ENCODE assay signal across 13 cellular contexts in genomic region chr7:23135765-23136164, GRCh38. TPM values are rescaled to one million over a fixed set of nuclear protein-coding genes. Genes with fewer than 3 reads are reported as not detected.
DNase-seq lines count a peak whose midpoint lies in the region.
"Had no signal": no experiment of that assay in that cellular context is flagged by ENCODE, and none has a peak within 500 bp of the region (broad histone marks: within the 10 kb centered on the region; RNA-seq: fewer than 3 reads in every experiment).

No MANE protein-coding gene starts in this region.

- H3K27me3 ChIP-seq in H7 (ENCODE audit: control insufficient read depth, insufficient read depth, low read length): no peaks in the 10 kb centered on the region
- H3K27me3 ChIP-seq: BLaER1 had no signal

- no peak overlapping the region for H3K4me3 ChIP-seq in H7 (ENCODE audit: insufficient read depth, low read depth, low read length)
- H3K4me3 ChIP-seq: A549, BLaER1 had no signal

- no peaks in the 10 kb centered on the region for H3K36me3 ChIP-seq in H7 (replicated peaks; ENCODE audit: control insufficient read depth, insufficient read depth, low read length)

- in situ Hi-C loops in SK-MEL-5 (cut with HindIII; ENCODE audit: low pct_unique_long_range_greater_than_20kb, low sequenced_read_pairs): no loop called here

- DNase-seq in H7 (peak; percentile 3), SK-MEL-5 (ENCODE audit: low read depth, low spot score) (peak; percentile 14), foreskin melanocyte (peak; percentile 24), kidney tubule cell (ENCODE audit: low spot score) (no peak), NCI-H510A (lab: John Stamatoyannopoulos, UW) (no peak)
- no peak for DNase-seq in stimulated activated CD4-positive, alpha-beta T cell treated with anti-CD3 and anti-CD28 coated beads, Interleukin-2, amount 100 ng/mL, for 48 hours
- DNase-seq: CD4-positive, CD25-positive, alpha-beta regulatory T cell; DMS53; GF-D8; HCEC 1CT; HFFc6 had no signal

RNA-seq across cellular contexts. Expression of gene KLHL7, which starts 30.2 kb away (rescaled TPM):
- 88.1 and 90.6 TPM in 2 replicates for total RNA-seq in H7 (2014; rRNA removed; shearing (Covaris generic))
- 44.3 and 60.7 TPM in 2 replicates for total RNA-seq in SK-MEL-5 (2014; rRNA removed; shearing (Covaris generic))
- polyA plus RNA-seq in SK-MEL-5 (2015; cell fraction: cytosol; rRNA removed): 51.8 and 53.2 TPM in 2 replicates
- polyA plus RNA-seq in SK-MEL-5 (2015; cell fraction: nucleus; rRNA removed): 22.4 and 23.5 TPM in 2 replicates

RNA-seq across cellular contexts. Expression of gene NUP42, which starts 46.1 kb away (rescaled TPM):
- 47.4 and 50.0 TPM in 2 replicates for total RNA-seq in H7 (2014; rRNA removed; shearing (Covaris generic))
- total RNA-seq in SK-MEL-5 (2014; rRNA removed; shearing (Covaris generic)): 86.5 and 93.5 TPM in 2 replicates
- polyA plus RNA-seq in SK-MEL-5 (2015; cell fraction: cytosol; rRNA removed): 67.5 and 76.7 TPM in 2 replicates
- polyA plus RNA-seq in SK-MEL-5 (2015; cell fraction: nucleus; rRNA removed): 201 and 226 TPM in 2 replicates

Comparison
In these comparisons a context has a peak if more than half of its experiments do, and no peak if none do; other contexts are left out.
1. DNase-seq: peak in H7 (single experiment), SK-MEL-5 (single experiment) and foreskin melanocyte (single experiment); none in kidney tubule cell (single experiment), NCI-H510A (single experiment) and stimulated activated CD4-positive, alpha-beta T cell treated with anti-CD3 and anti-CD28 coated beads, Interleukin-2, amount 100 ng/mL, for 48 hours (0 of 2).